Comparison of ENCODE assay signal across 22 cellular contexts in genomic region chr2:239657992-239658391, GRCh38.
"Had no signal": no experiment of that assay in that cellular context is flagged by ENCODE, and none has a peak within 500 bp of the region (broad histone marks: within the 10 kb centered on the region; RNA-seq: fewer than 3 reads in every experiment).

No MANE protein-coding gene starts in this region.

- H3K4me3 Mint-ChIP-seq: activated naive CD4-positive, alpha-beta T cell treated with anti-CD3 and anti-CD28 coated beads for 36 hours; activated naive CD8-positive, alpha-beta T cell; activated T-cell treated with anti-CD3 and anti-CD28 coated beads, Interleukin-2, amount 50 U/mL, for 4 hours; T-cell had no signal

- H3K27ac Mint-ChIP-seq: activated naive CD4-positive, alpha-beta T cell treated with anti-CD3 and anti-CD28 coated beads for 36 hours; activated naive CD8-positive, alpha-beta T cell; T-cell had no signal

- H3K36me3 Mint-ChIP-seq: activated naive CD8-positive, alpha-beta T cell; T-cell had no signal

- H3K9me3 Mint-ChIP-seq: activated naive CD4-positive, alpha-beta T cell treated with anti-CD3 and anti-CD28 coated beads for 36 hours; activated T-cell treated with anti-CD3 and anti-CD28 coated beads, Interleukin-2, amount 50 U/mL, for 4 hours; T-cell had no signal

- DNase-seq: activated CD4-positive, alpha-beta T cell treated with anti-CD3 and anti-CD28 coated beads, Interleukin-2, amount 50 U/mL, for 1 hour; activated CD4-positive, CD25-positive, alpha-beta regulatory T cell; activated effector memory CD4-positive, alpha-beta T cell treated with anti-CD3 and anti-CD28 coated beads, Interleukin-2, amount 50 U/mL, for 16 hours; activated naive CD4-positive, alpha-beta T cell treated with anti-CD3 and anti-CD28 coated beads for 36 hours; activated T-cell treated with anti-CD3 and anti-CD28 coated beads, Interleukin-2, amount 50 U/mL, for 4 hours; amygdala; brain microvascular endothelial cell; IMR-90; Kasumi-1; KBM-7; NCI-H1048; NCI-H146; NCI-H187 treated with DMSO at 0.1 percent for 48 hours; NCI-H2081 treated with DMSO at 0.1 percent for 48 hours; NCI-H2171; NCI-H2227 treated with DMSO at 0.1 percent for 48 hours; NCI-H526; NCI-H82; RPMI8226 had no signal

- ATAC-seq: activated T-cell treated with anti-CD3 and anti-CD28 coated beads, Interleukin-2, amount 50 U/mL, for 4 hours; Right ventricle myocardium inferior; T-cell had no signal
